In the genomic region with DNA sequence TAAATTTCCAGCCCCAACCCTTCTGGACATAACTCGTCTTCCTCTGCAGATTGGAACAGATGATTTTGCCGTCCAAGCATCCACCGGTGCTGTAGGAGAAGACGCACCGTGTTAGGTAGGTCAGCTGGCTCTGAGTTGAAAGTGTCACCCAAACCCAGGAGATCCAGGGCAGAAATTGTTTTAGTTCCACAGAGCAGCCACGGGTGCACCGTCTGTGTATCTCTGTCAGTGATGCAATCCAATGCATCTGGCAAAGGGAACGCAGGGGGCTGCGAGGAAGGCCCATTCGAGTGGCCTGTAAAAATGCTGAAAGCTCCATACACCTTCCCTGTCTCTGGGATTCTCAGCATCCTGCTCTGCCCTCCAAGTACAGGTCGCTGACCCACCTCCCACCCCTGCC, we compare ENCODE assay signal across 37 cellular contexts. TPM values are rescaled to one million over a fixed set of nuclear protein-coding genes. Genes with fewer than 3 reads are reported as not detected.
"Had no signal": no experiment of that assay in that cellular context is flagged by ENCODE, and none has a peak within 500 bp of the region (broad histone marks: within the 10 kb centered on the region; RNA-seq: fewer than 3 reads in every experiment).

No MANE protein-coding gene starts in this region.

- H3K27ac ChIP-seq: brain microvascular endothelial cell, epithelial cell of prostate, esophagus squamous epithelium, gastroesophageal sphincter had no signal

- H3K27me3 Mint-ChIP-seq: activated CD8-positive, alpha-beta memory T cell treated with anti-CD3 and anti-CD28 coated beads, Interleukin-2, amount 10 ng/mL, durations not matched to agents 7 days and 5 days; activated CD8-positive, alpha-beta T cell treated with anti-CD3 and anti-CD28 coated beads for 36 hours; activated naive CD4-positive, alpha-beta T cell treated with anti-CD3 and anti-CD28 coated beads, Interleukin-2, amount 10 ng/mL, durations not matched to agents 7 days and 5 days; activated naive CD8-positive, alpha-beta T cell treated with anti-CD3 and anti-CD28 coated beads, Interleukin-2, amount 10 ng/mL, durations not matched to agents 7 days and 5 days; activated T-cell treated with anti-CD3 and anti-CD28 coated beads, Interleukin-2, amount 50 U/mL, for 24 hours; central memory CD8-positive, alpha-beta T cell had no signal

- DNase-seq: activated CD4-positive, alpha-beta T cell treated with anti-CD3 and anti-CD28 coated beads for 4 hours; activated CD4-positive, alpha-beta T cell treated with anti-CD3 and anti-CD28 coated beads, Interleukin-2, amount 50 U/mL, for 1 hour; activated CD4-positive, alpha-beta T cell treated with anti-CD3 and anti-CD28 coated beads, Interleukin-2, amount 50 U/mL, for 48 hours; activated CD4-positive, CD25-positive, alpha-beta regulatory T cell; activated CD4-positive, CD25-positive, alpha-beta regulatory T cell treated with anti-CD3 and anti-CD28 coated beads, Interleukin-2, amount 50 U/mL, for 72 hours; activated CD8-positive, alpha-beta memory T cell treated with anti-CD3 and anti-CD28 coated beads, Interleukin-2, amount 10 ng/mL, durations not matched to agents 7 days and 5 days; activated CD8-positive, alpha-beta memory T cell treated with anti-CD3 and anti-CD28 coated beads, Interleukin-2, amount 50 U/mL, for 48 hours; activated CD8-positive, alpha-beta T cell treated with anti-CD3 and anti-CD28 coated beads for 36 hours; activated gamma-delta T cell; activated naive CD4-positive, alpha-beta T cell; activated naive CD4-positive, alpha-beta T cell treated with anti-CD3 and anti-CD28 coated beads, Interleukin-2, amount 10 ng/mL, durations not matched to agents 7 days and 5 days; activated naive CD8-positive, alpha-beta T cell treated with anti-CD3 and anti-CD28 coated beads, Interleukin-2, amount 10 ng/mL, durations not matched to agents 7 days and 5 days; activated T-cell treated with anti-CD3 and anti-CD28 coated beads for 4 hours; activated T-cell treated with anti-CD3 and anti-CD28 coated beads, Interleukin-2, amount 50 U/mL, for 24 hours; activated T-cell treated with anti-CD3 and anti-CD28 coated beads, Interleukin-2, amount 50 U/mL, for 72 hours; amniotic stem cell; anterior cingulate cortex; brain microvascular endothelial cell; cortex of kidney; dermis blood vessel endothelial cell; effector CD8-positive, alpha-beta T cell; esophagus squamous epithelium; foreskin melanocyte; T-helper 2 cell had no signal

- H3K4me3 Mint-ChIP-seq: activated CD8-positive, alpha-beta memory T cell treated with anti-CD3 and anti-CD28 coated beads, Interleukin-2, amount 10 ng/mL, durations not matched to agents 7 days and 5 days; activated CD8-positive, alpha-beta T cell treated with anti-CD3 and anti-CD28 coated beads for 36 hours; activated naive CD4-positive, alpha-beta T cell treated with anti-CD3 and anti-CD28 coated beads, Interleukin-2, amount 10 ng/mL, durations not matched to agents 7 days and 5 days; activated naive CD8-positive, alpha-beta T cell treated with anti-CD3 and anti-CD28 coated beads, Interleukin-2, amount 10 ng/mL, durations not matched to agents 7 days and 5 days; activated T-cell treated with anti-CD3 and anti-CD28 coated beads, Interleukin-2, amount 50 U/mL, for 24 hours; activated T-cell treated with anti-CD3 and anti-CD28 coated beads, Interleukin-2, amount 50 U/mL, for 72 hours; central memory CD8-positive, alpha-beta T cell had no signal

- H3K27me3 ChIP-seq: brain microvascular endothelial cell, esophagus squamous epithelium had no signal

- ATAC-seq: activated CD8-positive, alpha-beta memory T cell treated with anti-CD3 and anti-CD28 coated beads, Interleukin-2, amount 10 ng/mL, durations not matched to agents 7 days and 5 days; activated CD8-positive, alpha-beta T cell treated with anti-CD3 and anti-CD28 coated beads for 36 hours; activated naive CD4-positive, alpha-beta T cell treated with anti-CD3 and anti-CD28 coated beads, Interleukin-2, amount 50 U/mL, for 72 hours; activated T-cell treated with anti-CD3 and anti-CD28 coated beads, Interleukin-2, amount 50 U/mL, for 72 hours; gastroesophageal sphincter had no signal

- H3K4me1 ChIP-seq: esophagus squamous epithelium, gastroesophageal sphincter had no signal

- H3K27ac Mint-ChIP-seq: activated CD8-positive, alpha-beta memory T cell treated with anti-CD3 and anti-CD28 coated beads, Interleukin-2, amount 10 ng/mL, durations not matched to agents 7 days and 5 days; activated CD8-positive, alpha-beta T cell treated with anti-CD3 and anti-CD28 coated beads for 36 hours; activated naive CD4-positive, alpha-beta T cell treated with anti-CD3 and anti-CD28 coated beads, Interleukin-2, amount 10 ng/mL, durations not matched to agents 7 days and 5 days; activated naive CD4-positive, alpha-beta T cell treated with anti-CD3 and anti-CD28 coated beads, Interleukin-2, amount 50 U/mL, for 72 hours; activated naive CD8-positive, alpha-beta T cell treated with anti-CD3 and anti-CD28 coated beads, Interleukin-2, amount 10 ng/mL, durations not matched to agents 7 days and 5 days; activated T-cell treated with anti-CD3 and anti-CD28 coated beads, Interleukin-2, amount 50 U/mL, for 24 hours; activated T-cell treated with anti-CD3 and anti-CD28 coated beads, Interleukin-2, amount 50 U/mL, for 72 hours had no signal

- H3K4me3 ChIP-seq: esophagus squamous epithelium, gastroesophageal sphincter had no signal

- H3K36me3 Mint-ChIP-seq: activated CD8-positive, alpha-beta memory T cell treated with anti-CD3 and anti-CD28 coated beads, Interleukin-2, amount 10 ng/mL, durations not matched to agents 7 days and 5 days; activated naive CD4-positive, alpha-beta T cell treated with anti-CD3 and anti-CD28 coated beads, Interleukin-2, amount 10 ng/mL, durations not matched to agents 7 days and 5 days; activated naive CD4-positive, alpha-beta T cell treated with anti-CD3 and anti-CD28 coated beads, Interleukin-2, amount 50 U/mL, for 72 hours; activated naive CD8-positive, alpha-beta T cell treated with anti-CD3 and anti-CD28 coated beads, Interleukin-2, amount 10 ng/mL, durations not matched to agents 7 days and 5 days had no signal

- H3K4me1 Mint-ChIP-seq: activated CD8-positive, alpha-beta memory T cell treated with anti-CD3 and anti-CD28 coated beads, Interleukin-2, amount 10 ng/mL, durations not matched to agents 7 days and 5 days; activated naive CD4-positive, alpha-beta T cell treated with anti-CD3 and anti-CD28 coated beads, Interleukin-2, amount 10 ng/mL, durations not matched to agents 7 days and 5 days; activated naive CD8-positive, alpha-beta T cell treated with anti-CD3 and anti-CD28 coated beads, Interleukin-2, amount 10 ng/mL, durations not matched to agents 7 days and 5 days; central memory CD8-positive, alpha-beta T cell had no signal

- H3K36me3 ChIP-seq: brain microvascular endothelial cell, esophagus squamous epithelium, gastroesophageal sphincter had no signal

RNA-seq across cellular contexts. Expression of a gene that starts 39.9 kb away (rescaled TPM):
- total RNA-seq: activated CD8-positive, alpha-beta memory T cell treated with anti-CD3 and anti-CD28 coated beads for 36 hours; activated CD8-positive, alpha-beta memory T cell treated with anti-CD3 and anti-CD28 coated beads, Interleukin-2, amount 10 ng/mL, durations not matched to agents 7 days and 5 days; activated CD8-positive, alpha-beta T cell treated with anti-CD3 and anti-CD28 coated beads for 36 hours; activated naive CD4-positive, alpha-beta T cell treated with anti-CD3 and anti-CD28 coated beads, Interleukin-2, amount 50 U/mL, for 72 hours; activated naive CD8-positive, alpha-beta T cell treated with anti-CD3 and anti-CD28 coated beads, Interleukin-2, amount 10 ng/mL, durations not matched to agents 7 days and 5 days; activated T-cell treated with anti-CD3 and anti-CD28 coated beads, Interleukin-2, amount 50 U/mL, for 72 hours; astrocyte; bronchial epithelial cell; dermis blood vessel endothelial cell; endothelial cell of umbilical vein; fibroblast of lung; fibroblast of villous mesenchyme; gastroesophageal sphincter; glomerular endothelial cell; T-helper 1 cell treated with Interleukin-12 subunit alpha and Interleukin-12 subunit beta and Interleukin-4 antibody, amounts not matched to agents 30 ng/mL and 1 ng/mL, for 36 hours had no signal
- polyA plus RNA-seq: endothelial cell of umbilical vein, esophagus, fibroblast of lung had no signal
